Comparison of ENCODE assay signal across 20 cellular contexts in genomic region chr5:175253597-175253996, GRCh38.
A peak's percentile ranks its signal among the peaks of the same experiment; 100 is the strongest.
DNase-seq lines count a peak whose midpoint lies in the region; TF ChIP-seq lines count a peak whose summit lies in the region.
"Had no signal": no experiment of that assay in that cellular context is flagged by ENCODE, and none has a peak within 500 bp of the region (broad histone marks: within the 10 kb centered on the region; RNA-seq: fewer than 3 reads in every experiment).

No MANE protein-coding gene starts in this region.

- no peaks in the 10 kb centered on the region for H3K9me3 ChIP-seq in GM23248 (ENCODE audit: low read depth)
- no peaks in the 10 kb centered on the region for H3K9me3 ChIP-seq in adipocyte (ENCODE audit: control insufficient read depth, low read length)
- H3K9me3 ChIP-seq in stomach = no peaks in the 10 kb centered on the region
- H3K9me3 ChIP-seq in testis = no peaks in the 10 kb centered on the region
- H3K9me3 ChIP-seq: HAP-1, right atrium auricular region had no signal

- H3K4me3 ChIP-seq in GM23248 = no peak overlapping the region
- H3K4me3 ChIP-seq in adipocyte (ENCODE audit: low read length) = peak overlapping the region; percentile 17
- H3K4me3 ChIP-seq in stomach = no peak overlapping the region
- no peak overlapping the region for H3K4me3 ChIP-seq in testis
- H3K4me3 ChIP-seq: HAP-1, hepatocyte, right atrium auricular region had no signal

- no peak for TF ChIP-seq EP300 in stomach (IDR thresholded peaks at IDR 0.05)

- no peaks in the 10 kb centered on the region for H3F3A ChIP-seq in GM23248 (ENCODE audit: insufficient read depth)

- H3K9me2 ChIP-seq in GM23248 (ENCODE audit: insufficient read depth) = no peaks in the 10 kb centered on the region

- no peaks in the 10 kb centered on the region for H4K20me1 ChIP-seq in GM23248 (ENCODE audit: insufficient read depth)

- H3K27ac ChIP-seq in GM23248 = no peak overlapping the region
- H3K27ac ChIP-seq in stomach = peak overlapping the region in 3 of 5 donors; percentile 28 to 75 (median 40)
- H3K27ac ChIP-seq in testis = no peak overlapping the region
- H3K27ac ChIP-seq: hepatocyte, right atrium auricular region had no signal

- in situ Hi-C loops in GM23248 (cut with MboI) = no loop called here

- WGBS in GM23248 (ENCODE audit: low coverage in 1 of 2, low lambda C conversion rate in 2 of 2, missing lambda C conversion rate in 2 of 2), 2 experiments = 16 to 23% methylated on average over 8 of the region's 8 CpGs
- WGBS in stomach, 5 donors = 60 to 80% (median 74%) methylated on average over 8 of the region's 8 CpGs
- WGBS in testis, 2 donors = 66 to 78% methylated on average over 8 of the region's 8 CpGs

- H3K9ac ChIP-seq in GM23248 (no peak overlapping the region), adipocyte (ENCODE audit: low read length) (peak overlapping the region; percentile 59)

- H2AFZ ChIP-seq in GM23248 = no peak overlapping the region
- H2AFZ ChIP-seq: hepatocyte had no signal

- intact Hi-C loops in stomach (cut with DNase I; ENCODE audit: low total_unique reads) (no loop called here), testis (cut with DNase I; ENCODE audit: low total_unique reads) (no loop called here)

- DNase-seq in GM23248 (peak; percentile 38), adipocyte (ENCODE audit: low read depth) (no peak), inferior parietal cortex (ENCODE audit: extremely low spot score) (peak; percentile 56), stomach (no peak), GM03348 (ENCODE audit: low spot score) (no peak), testis (no peak), iPS-NIHi7 (ENCODE audit: extremely low spot score) (no peak), glomerular visceral epithelial cell (ENCODE audit: extremely low spot score) (no peak)
- DNase-seq: activated CD4-positive, alpha-beta T cell treated with anti-CD3 and anti-CD28 coated beads for 36 hours; activated naive CD8-positive, alpha-beta T cell treated with anti-CD3 and anti-CD28 coated beads, Interleukin-2, amount 10 ng/mL, durations not matched to agents 7 days and 5 days; cortex of kidney; DMS79; left ventricle myocardium superior; natural killer cell; NCI-H1048; NCI-H82; stimulated activated CD4-positive, alpha-beta T cell treated with anti-CD3 and anti-CD28 coated beads, Interleukin-1b, Interleukin-23, amount 100 ng/mL, for 48 hours had no signal

- H3K27me3 ChIP-seq in GM23248 (replicated peaks; ENCODE audit: insufficient read depth) (no peaks in the 10 kb centered on the region), adipocyte (replicated peaks; ENCODE audit: control insufficient read depth, insufficient read depth, low read length) (no peaks in the 10 kb centered on the region), stomach (no peaks in the 10 kb centered on the region), testis (no peaks in the 10 kb centered on the region)
- H3K27me3 ChIP-seq: hepatocyte, right atrium auricular region had no signal

- H3K79me2 ChIP-seq in GM23248 (ENCODE audit: insufficient read depth) = no peaks in the 10 kb centered on the region
- H3K79me2 ChIP-seq: hepatocyte had no signal

- TF ChIP-seq POLR2A in stomach (IDR thresholded peaks at IDR 0.05) (no peak), testis (IDR thresholded peaks at IDR 0.05) (no peak)

- H3K4me1 ChIP-seq in GM23248 (ENCODE audit: insufficient read depth) = no peaks in the 10 kb centered on the region; the same call in 1 of the 2 replicates
- H3K4me1 ChIP-seq in adipocyte (ENCODE audit: control insufficient read depth, insufficient read depth, low read length) = peaks cover 19% of the 10 kb centered on the region
- peaks cover 0 to 26% (median 8%) of the 10 kb centered on the region in 4 donors for H3K4me1 ChIP-seq in stomach
- no peaks in the 10 kb centered on the region for H3K4me1 ChIP-seq in testis
- H3K4me1 ChIP-seq: HAP-1 had no signal

- H3K4me2 ChIP-seq in GM23248 (ENCODE audit: unreplicated experiment) = no peak overlapping the region
- H3K4me2 ChIP-seq: hepatocyte had no signal

- no peaks in the 10 kb centered on the region for H3K36me3 ChIP-seq in GM23248 (ENCODE audit: low read depth)
- H3K36me3 ChIP-seq in adipocyte (ENCODE audit: control insufficient read depth, insufficient read depth, low read length, severe bottlenecking) = no peaks in the 10 kb centered on the region
- H3K36me3 ChIP-seq in stomach = no peaks in the 10 kb centered on the region
- H3K36me3 ChIP-seq in testis (ENCODE audit: low read depth, missing control alignments) = no peaks in the 10 kb centered on the region
- H3K36me3 ChIP-seq: HAP-1, right atrium auricular region had no signal

- no peak for TF ChIP-seq CTCF in stomach (IDR thresholded peaks at IDR 0.05)
- TF ChIP-seq CTCF in testis (IDR thresholded peaks at IDR 0.05) = no peak

Comparison
In these comparisons a context has a peak if more than half of its experiments do, and no peak if none do; other contexts are left out.
1. DNase-seq: peak in GM23248 (single experiment) and inferior parietal cortex (single experiment); none in adipocyte (single experiment), stomach (single experiment), GM03348 (single experiment), testis (single experiment), iPS-NIHi7 (single experiment) and glomerular visceral epithelial cell (single experiment).
2. H3K27ac ChIP-seq: peak in stomach (3 of 5); none in GM23248 (single experiment) and testis (0 of 2).